ENCODE assay signal across 8 cellular contexts in genomic region chr13:99033814-99034213, GRCh38. TPM values are rescaled to one million over a fixed set of nuclear protein-coding genes. Genes with fewer than 3 reads are reported as not detected.
DNase-seq lines count a peak whose midpoint lies in the region; ATAC-seq and TF ChIP-seq lines count a peak whose summit lies in the region.

No MANE protein-coding gene starts in this region.

- no peak overlapping the region for H3K4me2 ChIP-seq in parathyroid adenoma (ENCODE audit: low read length)

- in situ Hi-C loops in SK-MEL-5 (cut with HindIII; ENCODE audit: low pct_unique_long_range_greater_than_20kb, low sequenced_read_pairs) = no loop called here

- no peak for DNase-seq in BJ (ENCODE audit: low read depth)
- DNase-seq in HL-60 (ENCODE audit: low read depth in 1 of 2, low spot score in 1 of 2) = no peak
- peak; percentile 69 for DNase-seq in SK-MEL-5 (ENCODE audit: low read depth, low spot score)
- DNase-seq in fibroblast of pulmonary artery (ENCODE audit: low read depth) = peak; percentile 61
- no peak for DNase-seq in activated CD8-positive, alpha-beta memory T cell treated with anti-CD3 and anti-CD28 coated beads for 24 hours
- DNase-seq in stimulated activated CD4-positive, alpha-beta T cell treated with anti-CD3 and anti-CD28 coated beads, Interleukin-2, amount 100 ng/mL, for 24 hours = no peak

- H3K27ac ChIP-seq in HL-60 (replicated peaks) (no peak overlapping the region), parathyroid adenoma (no peak overlapping the region)

- H3K9me3 ChIP-seq in parathyroid adenoma (ENCODE audit: control insufficient read depth, low read length) = no peaks in the 10 kb centered on the region

- no peak overlapping the region for H3K4me3 ChIP-seq in BJ (ENCODE audit: low read depth, low read length)
- no peak overlapping the region for H3K4me3 ChIP-seq in HL-60 (replicated peaks; ENCODE audit: insufficient read depth, low read length)
- H3K4me3 ChIP-seq in fibroblast of pulmonary artery (replicated peaks; ENCODE audit: low read depth, low read length) = no peak overlapping the region
- H3K4me3 ChIP-seq in parathyroid adenoma (ENCODE audit: low read depth, low read length) = no peak overlapping the region

- H3K4me1 ChIP-seq in parathyroid adenoma = peaks cover 3% of the 10 kb centered on the region

- H2AFZ ChIP-seq in parathyroid adenoma = no peak overlapping the region

- no peak for ATAC-seq in HG02763 (IDR thresholded peaks at IDR 0.05; ENCODE audit: unreplicated experiment)

- no peaks in the 10 kb centered on the region for H3K79me2 ChIP-seq in parathyroid adenoma

- TF ChIP-seq CTCF in BJ (IDR thresholded peaks at IDR 0.05; ENCODE audit: insufficient read depth, low read depth, low read length) (peak; percentile 52), HL-60 (IDR thresholded peaks at IDR 0.05; ENCODE audit: insufficient read depth, low read length) (peak; percentile 13), fibroblast of pulmonary artery (IDR thresholded peaks at IDR 0.05; ENCODE audit: low read length, missing control alignments) (peak; percentile 63), parathyroid adenoma (IDR thresholded peaks at IDR 0.05) (peak; percentile 39)

- POLR2A ChIA-PET in BJ (lab: Charles Lee) = no interaction called here

- CTCF ChIA-PET in BJ (lab: Yijun Ruan, JAX) = interaction anchor here (0.6 to 3.0 kb wide), 17 partner anchors 10 to 588 kb away, joined by 3 to 16 read pairs (median 4); no protein-coding TSS in a partner anchor

- H3K27me3 ChIP-seq in BJ (ENCODE audit: control insufficient read depth, insufficient read depth, low read length) (no peaks in the 10 kb centered on the region), HL-60 (ENCODE audit: insufficient read depth, poor library complexity, severe bottlenecking) (peaks cover 47% of the 10 kb centered on the region), parathyroid adenoma (ENCODE audit: control insufficient read depth, insufficient read depth, low read length) (no peaks in the 10 kb centered on the region)

- H3K36me3 ChIP-seq in BJ (ENCODE audit: control insufficient read depth, insufficient read depth, low read length) = no peaks in the 10 kb centered on the region
- H3K36me3 ChIP-seq in parathyroid adenoma (ENCODE audit: control insufficient read depth, insufficient read depth, low read length) = no peaks in the 10 kb centered on the region

- H3K9ac ChIP-seq in parathyroid adenoma = no peak overlapping the region

RNA-seq across cellular contexts. Expression of gene DOCK9, which starts 56.0 kb away (rescaled TPM):
- polyA plus RNA-seq in BJ (2011; rRNA removed) = 14.5 and 17.1 TPM in 2 replicates
- 13.7 and 15.4 TPM in 2 replicates for polyA minus RNA-seq in BJ (2011; rRNA and poly(A)+ RNA removed)
- 14.3 and 16.2 TPM in 2 replicates for total RNA-seq in SK-MEL-5 (2014; rRNA removed; shearing (Covaris generic))
- polyA plus RNA-seq in SK-MEL-5 (2015; cell fraction: cytosol; rRNA removed) = 28.7 and 44.5 TPM in 2 replicates
- 71.4 and 116 TPM in 2 replicates for polyA plus RNA-seq in SK-MEL-5 (2015; cell fraction: nucleus; rRNA removed)

Comparison
In these comparisons a context has a peak if more than half of its experiments do, and no peak if none do; other contexts are left out.
1. DNase-seq: peak in SK-MEL-5 (single experiment) and fibroblast of pulmonary artery (single experiment); none in BJ (single experiment), HL-60 (0 of 2), activated CD8-positive, alpha-beta memory T cell treated with anti-CD3 and anti-CD28 coated beads for 24 hours (single experiment) and stimulated activated CD4-positive, alpha-beta T cell treated with anti-CD3 and anti-CD28 coated beads, Interleukin-2, amount 100 ng/mL, for 24 hours (0 of 2).
2. CTCF ChIP-seq: peak in every context shown above with its lines; median percentile 63 in fibroblast of pulmonary artery; 52 in BJ; 39 in parathyroid adenoma; 13 in HL-60.